Comparison of ENCODE assay signal across 25 cellular contexts in genomic region chr3:40336101-40336500, GRCh38. TPM values are rescaled to one million over a fixed set of nuclear protein-coding genes. Genes with fewer than 3 reads are reported as not detected.
"Had no signal": no experiment of that assay in that cellular context is flagged by ENCODE, and none has a peak within 500 bp of the region (broad histone marks: within the 10 kb centered on the region; RNA-seq: fewer than 3 reads in every experiment).

No MANE protein-coding gene starts in this region.

- H3K36me3 ChIP-seq: left ventricle myocardium inferior, pancreas, prostate gland, spleen, transverse colon, upper lobe of left lung, vagina had no signal

- H3K4me3 ChIP-seq: left ventricle myocardium inferior, lung, mucosa of descending colon, pancreas, prostate gland, spleen, transverse colon, upper lobe of left lung, vagina had no signal

- H3K4me1 ChIP-seq: prostate gland, spleen, transverse colon, upper lobe of left lung, vagina had no signal

- DNase-seq: hippocampal formation; kidney; left ventricle myocardium inferior; midbrain; mucosa of descending colon; naive thymus-derived CD4-positive, alpha-beta T cell; pancreas; posterior cingulate gyrus; retina; right cardiac atrium; small intestine; spleen; stimulated activated CD4-positive, alpha-beta T cell treated with anti-CD3 and anti-CD28 coated beads, Interleukin-4, amount 100 ng/mL, for 24 hours; stimulated activated naive CD4-positive, alpha-beta T cell treated with Interleukin-2 at 50 U/mL for 16 hours; stimulated activated naive CD8-positive, alpha-beta T cell treated with anti-CD3 and anti-CD28 coated beads, Interleukin-15, amount 100 ng/mL, for 72 hours; substantia nigra; transverse colon; upper lobe of left lung had no signal

- H3K27ac ChIP-seq: left ventricle myocardium inferior, pancreas, prostate gland, spleen, transverse colon, upper lobe of left lung, vagina had no signal

- H3K9me3 ChIP-seq: left ventricle myocardium inferior, mucosa of descending colon, pancreas, prostate gland, spleen, transverse colon, upper lobe of left lung, vagina had no signal

- H3K27me3 ChIP-seq: pancreas, spleen, transverse colon, upper lobe of left lung, vagina had no signal

- ATAC-seq: mucosa of descending colon; naive thymus-derived CD4-positive, alpha-beta T cell; natural killer cell treated with Interleukin-12 subunit alpha and Interleukin-12 subunit beta and Interleukin-15 and Interleukin-18, amount 100 ng/mL, for 72 hours; right cardiac atrium; sciatic nerve; stimulated activated effector memory CD8-positive, alpha-beta T cell treated with anti-CD3 and anti-CD28 coated beads, Interleukin-12 subunit alpha, Interleukin-12 subunit beta, amount 100 ng/mL, for 72 hours; stimulated activated naive CD8-positive, alpha-beta T cell treated with anti-CD3 and anti-CD28 coated beads, Interleukin-15, amount 100 ng/mL, for 72 hours had no signal

- FAIRE-seq: kidney, pancreas, small intestine had no signal

RNA-seq across cellular contexts. Expression of gene ENTPD3, which starts 50.9 kb away (rescaled TPM):
- total RNA-seq: myocyte; naive thymus-derived CD4-positive, alpha-beta T cell; natural killer cell treated with Interleukin-12 subunit alpha and Interleukin-12 subunit beta and Interleukin-15 and Interleukin-18, amount 100 ng/mL, for 72 hours had no signal
- polyA plus RNA-seq: naive thymus-derived CD4-positive, alpha-beta T cell had no signal
